15 cellular contexts compared by ENCODE assay signal in genomic region chr7:97373743-97374142, GRCh38.
A peak's percentile ranks its signal among the peaks of the same experiment; 100 is the strongest.
DNase-seq lines count a peak whose midpoint lies in the region; ATAC-seq and TF ChIP-seq lines count a peak whose summit lies in the region.
"Had no signal": no experiment of that assay in that cellular context is flagged by ENCODE, and none has a peak within 500 bp of the region (broad histone marks: within the 10 kb centered on the region; RNA-seq: fewer than 3 reads in every experiment).

No MANE protein-coding gene starts in this region.

- no peak for TF ChIP-seq POLR2A in spleen (IDR thresholded peaks at IDR 0.05)

- H3K36me3 ChIP-seq in neuronal stem cell (replicated peaks in 1 of 2; ENCODE audit: control insufficient read depth in 2 of 2, insufficient read depth in 2 of 2, low read length in 2 of 2): no peaks in the 10 kb centered on the region
- H3K36me3 ChIP-seq in spleen: no peaks in the 10 kb centered on the region

- H2AK5ac ChIP-seq in neuronal stem cell (ENCODE audit: low read depth, low read length): no peak overlapping the region

- H2BK15ac ChIP-seq in neuronal stem cell (ENCODE audit: low read length): no peak overlapping the region

- ATAC-seq in HG03097 (IDR thresholded peaks at IDR 0.05; ENCODE audit: low FRiP score, unreplicated experiment): no peak
- ATAC-seq: CD8-positive, alpha-beta T cell had no signal

- H2BK12ac ChIP-seq in neuronal stem cell (ENCODE audit: low read length): no peak overlapping the region

- no peak overlapping the region for H3K23ac ChIP-seq in neuronal stem cell (ENCODE audit: low read depth, low read length, poor library complexity)

- peaks cover 3 to 12% of the 10 kb centered on the region in 2 donors for H3K4me1 ChIP-seq in neuronal stem cell (ENCODE audit: control insufficient read depth in 2 of 2, insufficient read depth in 1 of 2, low read depth in 1 of 2, low read length in 2 of 2)
- no peaks in the 10 kb centered on the region for H3K4me1 ChIP-seq in spleen
- H3K4me1 ChIP-seq: Caco-2 had no signal

- no peak overlapping the region for H3K4me2 ChIP-seq in neuronal stem cell (ENCODE audit: insufficient read depth, low read length, poor library complexity, severe bottlenecking)

- no peak overlapping the region for H4K8ac ChIP-seq in neuronal stem cell (ENCODE audit: low read depth, low read length)

- H2BK5ac ChIP-seq in neuronal stem cell (ENCODE audit: low read length): no peak overlapping the region

- DNase-seq in NCI-H1092 (lab: John Stamatoyannopoulos, UW) (peak; percentile 4), NCI-H1092 treated with DMSO at 0.1 percent for 48 hours (lab: John Stamatoyannopoulos, UW) (no peak), LHCN-M2 (ENCODE audit: low read depth) (peak; percentile 26), myocyte (ENCODE audit: low read depth) (peak; percentile 83), neuronal stem cell (ENCODE audit: low spot score) (no peak), mucosa of gallbladder (ENCODE audit: low spot score) (no peak), spleen (no peak)
- DNase-seq: Caco-2; CD8-positive, alpha-beta T cell; DND-41; GDM1; GM23248; H7 had no signal

- no peak overlapping the region for H4K91ac ChIP-seq in neuronal stem cell (ENCODE audit: low read depth, low read length, poor library complexity)

- H3K27me3 ChIP-seq in neuronal stem cell (ENCODE audit: control insufficient read depth in 3 of 3, insufficient read depth in 3 of 3, low read depth in 1 of 3, low read length in 3 of 3) (no peaks in the 10 kb centered on the region), spleen (replicated peaks in 1 of 7) (no peaks in the 10 kb centered on the region)

- H3K9ac ChIP-seq in neuronal stem cell (ENCODE audit: low read depth, low read length, poor library complexity): no peak overlapping the region
- H3K9ac ChIP-seq: GM23248 had no signal

- WGBS in neuronal stem cell (ENCODE audit: extremely low coverage in 2 of 2, insufficient read length in 2 of 2, insufficient replicate concordance in 1 of 2), 2 donors: no CpG with 5 or more reads among the region's 6 CpGs
- 78 to 84% (median 83%) methylated on average over 6 of the region's 6 CpGs for WGBS in spleen, 5 donors

- intact Hi-C loops in spleen (cut with DNase I; ENCODE audit: low total_unique reads): no loop called here

- H3K18ac ChIP-seq in neuronal stem cell (ENCODE audit: low read length): no peak overlapping the region

- no peak overlapping the region for H3K4me3 ChIP-seq in neuronal stem cell (ENCODE audit: low read length in 2 of 2)
- H3K4me3 ChIP-seq in spleen: no peak overlapping the region
- H3K4me3 ChIP-seq: GM23248 had no signal

- H3K14ac ChIP-seq in neuronal stem cell (ENCODE audit: low read length): no peak overlapping the region

- no peak overlapping the region for H3K27ac ChIP-seq in neuronal stem cell (replicated peaks; ENCODE audit: low read length)
- H3K27ac ChIP-seq in spleen: no peak overlapping the region
- H3K27ac ChIP-seq: 22Rv1, GM23248 had no signal

- no peak overlapping the region for H3K4ac ChIP-seq in neuronal stem cell (ENCODE audit: low read length)

- no peaks in the 10 kb centered on the region for H3K9me3 ChIP-seq in neuronal stem cell (replicated peaks in 1 of 2; ENCODE audit: control insufficient read depth in 2 of 2, insufficient read depth in 1 of 2, low read depth in 1 of 2, low read length in 2 of 2)
- H3K9me3 ChIP-seq in spleen: peaks cover 0 to 2% (median 0%) of the 10 kb centered on the region in 8 donors
- H3K9me3 ChIP-seq: Caco-2 had no signal

- no peak for TF ChIP-seq CTCF in spleen (IDR thresholded peaks at IDR 0.05 in 8 of 11, conservative IDR thresholded peaks at IDR 0.05 in 3 of 11)

- no peaks in the 10 kb centered on the region for H3K79me1 ChIP-seq in neuronal stem cell (ENCODE audit: low read depth, low read length)

- peak overlapping the region; percentile 60 for H2AFZ ChIP-seq in neuronal stem cell (ENCODE audit: low read length)
- H2AFZ ChIP-seq: GM23248 had no signal

- no peak overlapping the region for H2BK120ac ChIP-seq in neuronal stem cell (ENCODE audit: low read depth, low read length)

Comparison
In these comparisons a context has a peak if more than half of its experiments do, and no peak if none do; other contexts are left out.
1. DNase-seq: peak in NCI-H1092 (single experiment), LHCN-M2 (single experiment) and myocyte (single experiment); none in NCI-H1092 treated with DMSO at 0.1 percent for 48 hours (single experiment), neuronal stem cell (single experiment), mucosa of gallbladder (single experiment) and spleen (single experiment).